ENCODE assay signal across 1 cellular context in the genomic region with DNA sequence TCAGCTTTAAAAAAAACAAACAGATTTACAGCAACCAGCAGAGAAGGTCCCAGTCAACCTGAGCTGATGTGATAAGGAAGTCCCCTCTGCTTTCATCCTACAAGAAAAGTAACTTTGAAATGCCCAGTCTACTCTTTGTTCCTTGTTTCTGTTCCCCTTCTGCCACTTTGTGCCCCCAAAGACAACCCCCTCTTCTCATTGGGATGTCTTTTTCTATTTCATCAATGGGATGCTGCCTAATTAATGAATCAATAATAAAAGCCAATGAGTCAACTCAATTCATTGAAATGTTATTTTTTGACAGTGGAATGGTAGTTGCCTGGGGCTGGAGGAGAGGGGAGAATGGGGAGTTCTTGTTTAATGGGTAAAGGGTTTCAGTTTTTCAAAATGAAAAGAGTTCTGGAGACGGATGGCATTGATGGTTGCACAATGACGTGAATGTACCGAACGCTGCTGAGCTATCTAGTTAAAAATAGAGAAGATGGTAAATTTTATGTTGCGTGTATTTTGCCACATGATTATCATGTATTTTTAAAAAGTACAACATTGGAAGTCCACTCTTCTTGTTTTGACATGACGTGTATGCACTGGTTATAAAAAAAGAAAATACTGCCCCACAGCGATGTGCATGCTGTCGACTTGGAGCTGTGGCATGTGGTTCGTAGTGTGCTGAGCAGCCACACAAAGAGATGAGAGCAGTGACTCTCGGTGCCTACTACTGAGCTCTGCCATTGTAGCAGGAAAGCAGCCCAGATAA.
TF ChIP-seq lines count a peak whose summit lies in the region.

No MANE protein-coding gene starts in this region.

TF ChIP-seq in GM12878, 131 proteins besides CTCF, POLR2A, EP300 and RAD21 (continued from another document):
- TF ChIP-seq TCF7 (IDR thresholded peaks at IDR 0.05; ENCODE audit: borderline replicate concordance) (peak; percentile 80), PKNOX1 (IDR thresholded peaks at IDR 0.05) (peak; percentile 34; the same call in 1 of the 2 replicates), NFIC (IDR thresholded peaks at IDR 0.05; ENCODE audit: low read depth, low read length) (peak; percentile 89), IRF4 (IDR thresholded peaks at IDR 0.05; ENCODE audit: low read depth, low read length) (peak; percentile 72; the same call in 1 of the 2 replicates), SPI1 (IDR thresholded peaks at IDR 0.05; ENCODE audit: borderline replicate concordance, insufficient read depth, low read depth, low read length) (peak; percentile 94)
- TF ChIP-seq, protein P1, sequence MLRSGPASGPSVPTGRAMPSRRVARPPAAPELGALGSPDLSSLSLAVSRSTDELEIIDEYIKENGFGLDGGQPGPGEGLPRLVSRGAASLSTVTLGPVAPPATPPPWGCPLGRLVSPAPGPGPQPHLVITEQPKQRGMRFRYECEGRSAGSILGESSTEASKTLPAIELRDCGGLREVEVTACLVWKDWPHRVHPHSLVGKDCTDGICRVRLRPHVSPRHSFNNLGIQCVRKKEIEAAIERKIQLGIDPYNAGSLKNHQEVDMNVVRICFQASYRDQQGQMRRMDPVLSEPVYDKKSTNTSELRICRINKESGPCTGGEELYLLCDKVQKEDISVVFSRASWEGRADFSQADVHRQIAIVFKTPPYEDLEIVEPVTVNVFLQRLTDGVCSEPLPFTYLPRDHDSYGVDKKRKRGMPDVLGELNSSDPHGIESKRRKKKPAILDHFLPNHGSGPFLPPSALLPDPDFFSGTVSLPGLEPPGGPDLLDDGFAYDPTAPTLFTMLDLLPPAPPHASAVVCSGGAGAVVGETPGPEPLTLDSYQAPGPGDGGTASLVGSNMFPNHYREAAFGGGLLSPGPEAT (IDR thresholded peaks at IDR 0.05; ENCODE audit: low read depth) = peak; percentile 84; the same call in 1 of the 2 replicates
TF ChIP-seq in GM12878: peak in this region for 45.
